34 cellular contexts compared by ENCODE assay signal in genomic region chr21:32828908-32829307, GRCh38.
"Had no signal": no experiment of that assay in that cellular context is flagged by ENCODE, and none has a peak within 500 bp of the region (broad histone marks: within the 10 kb centered on the region; RNA-seq: fewer than 3 reads in every experiment).

No MANE protein-coding gene starts in this region.

- H3K4me3 ChIP-seq: adrenal gland, body of pancreas, breast epithelium had no signal

- H3K4me1 Mint-ChIP-seq: activated B cell treated with CpG ODN at 0.5 μM for 24 hours; activated CD4-positive, alpha-beta T cell treated with anti-CD3 and anti-CD28 coated beads, Interleukin-2, amount 10 ng/mL, durations not matched to agents 24 days and 14 days; activated naive CD8-positive, alpha-beta T cell treated with anti-CD3 and anti-CD28 coated beads for 36 hours; activated T-helper 17 cell treated with anti-CD3 and anti-CD28 coated beads, Interleukin-2, amount 50 U/mL, for 72 hours had no signal

- H3K4me3 Mint-ChIP-seq: activated B cell treated with CpG ODN at 0.5 μM for 24 hours; activated CD4-positive, alpha-beta memory T cell treated with anti-CD3 and anti-CD28 coated beads for 36 hours; activated CD4-positive, alpha-beta T cell treated with anti-CD3 and anti-CD28 coated beads, Interleukin-2, amount 10 ng/mL, durations not matched to agents 24 days and 14 days; activated naive CD4-positive, alpha-beta T cell treated with anti-CD3 and anti-CD28 coated beads for 36 hours; activated naive CD8-positive, alpha-beta T cell treated with anti-CD3 and anti-CD28 coated beads for 36 hours; activated T-cell treated with anti-CD3 and anti-CD28 coated beads, Interleukin-2, amount 50 U/mL, for 4 hours; activated T-cell treated with anti-CD3 and anti-CD28 coated beads, Interleukin-2, amount 50 U/mL, for 72 hours; activated T-helper 1 cell treated with anti-CD3 and anti-CD28 coated beads, Interleukin-12 subunit alpha, Interleukin-12 subunit beta, Interleukin-2, Interleukin-4 antibody, amounts not matched to agents 30 ng/mL and 10 ng/mL and 1 ng/mL, durations not matched to agents 14 hours and 24 hours and 36 hours; activated T-helper 17 cell treated with anti-CD3 and anti-CD28 coated beads, Interleukin-2, amount 50 U/mL, for 72 hours; T-helper 1 cell treated with Interleukin-12 subunit alpha and Interleukin-12 subunit beta and Interleukin-4 antibody, amounts not matched to agents 30 μg/mL and 1 μg/mL, for 36 hours; T-helper 2 cell treated with Interferon-gamma antibody and Interleukin-4, amounts not matched to agents 5 μg/mL and 100 μg/mL, for 36 hours had no signal

- H3K36me3 ChIP-seq: adrenal gland, brain microvascular endothelial cell, breast epithelium had no signal

- H3K9me3 ChIP-seq: adrenal gland, body of pancreas, breast epithelium had no signal

- H3K27ac ChIP-seq: adrenal gland, body of pancreas, brain microvascular endothelial cell, breast epithelium, VCaP had no signal

- H3K27ac Mint-ChIP-seq: activated B cell treated with CpG ODN at 0.5 μM for 24 hours; activated CD4-positive, alpha-beta memory T cell treated with anti-CD3 and anti-CD28 coated beads for 36 hours; activated CD4-positive, alpha-beta T cell treated with anti-CD3 and anti-CD28 coated beads, Interleukin-2, amount 10 ng/mL, durations not matched to agents 24 days and 14 days; activated naive CD4-positive, alpha-beta T cell treated with anti-CD3 and anti-CD28 coated beads for 36 hours; activated naive CD4-positive, alpha-beta T cell treated with anti-CD3 and anti-CD28 coated beads, Interleukin-2, amount 50 U/mL, for 72 hours; activated naive CD8-positive, alpha-beta T cell treated with anti-CD3 and anti-CD28 coated beads for 36 hours; activated T-cell treated with anti-CD3 and anti-CD28 coated beads, Interleukin-2, amount 50 U/mL, for 72 hours; activated T-helper 1 cell treated with anti-CD3 and anti-CD28 coated beads, Interleukin-12 subunit alpha, Interleukin-12 subunit beta, Interleukin-2, Interleukin-4 antibody, amounts not matched to agents 30 ng/mL and 10 ng/mL and 1 ng/mL, durations not matched to agents 14 hours and 24 hours and 36 hours; activated T-helper 17 cell treated with anti-CD3 and anti-CD28 coated beads, Interleukin-2, amount 50 U/mL, for 72 hours; T-helper 1 cell treated with Interleukin-12 subunit alpha and Interleukin-12 subunit beta and Interleukin-4 antibody, amounts not matched to agents 30 μg/mL and 1 μg/mL, for 36 hours; T-helper 2 cell treated with Interferon-gamma antibody and Interleukin-4, amounts not matched to agents 5 μg/mL and 100 μg/mL, for 36 hours had no signal

- H3K27me3 ChIP-seq: adrenal gland, body of pancreas, brain microvascular endothelial cell, breast epithelium had no signal

- DNase-seq: activated B cell treated with CpG ODN at 0.5 μM for 24 hours; activated CD4-positive, alpha-beta memory T cell treated with anti-CD3 and anti-CD28 coated beads for 36 hours; activated CD4-positive, alpha-beta T cell treated with anti-CD3 and anti-CD28 coated beads for 4 hours; activated CD4-positive, alpha-beta T cell treated with anti-CD3 and anti-CD28 coated beads, Interleukin-2, amount 10 ng/mL, durations not matched to agents 24 days and 14 days; activated CD4-positive, alpha-beta T cell treated with anti-CD3 and anti-CD28 coated beads, Interleukin-2, amount 50 U/mL, for 1 hour; activated CD4-positive, alpha-beta T cell treated with anti-CD3 and anti-CD28 coated beads, Interleukin-2, amount 50 U/mL, for 4 hours; activated CD4-positive, CD25-positive, alpha-beta regulatory T cell treated with anti-CD3 and anti-CD28 coated beads, Interleukin-2, amount 50 U/mL, for 72 hours; activated CD8-positive, alpha-beta memory T cell treated with anti-CD3 and anti-CD28 coated beads, Interleukin-2, amount 50 U/mL, for 4 hours; activated effector memory CD4-positive, alpha-beta T cell treated with anti-CD3 and anti-CD28 coated beads, Interleukin-2, amount 50 U/mL, for 16 hours; activated gamma-delta T cell treated with Interleukin-2 at 50 U/mL for 16 hours; activated naive CD4-positive, alpha-beta T cell; activated naive CD4-positive, alpha-beta T cell treated with anti-CD3 and anti-CD28 coated beads for 36 hours; activated naive CD4-positive, alpha-beta T cell treated with anti-CD3 and anti-CD28 coated beads, Interleukin-2, amount 50 U/mL, for 16 hours; activated naive CD8-positive, alpha-beta T cell treated with anti-CD3 and anti-CD28 coated beads for 36 hours; activated T-cell treated with anti-CD3 and anti-CD28 coated beads for 4 hours; activated T-cell treated with anti-CD3 and anti-CD28 coated beads, Interleukin-2, amount 50 U/mL, for 1 hour; activated T-cell treated with anti-CD3 and anti-CD28 coated beads, Interleukin-2, amount 50 U/mL, for 4 hours; activated T-cell treated with anti-CD3 and anti-CD28 coated beads, Interleukin-2, amount 50 U/mL, for 72 hours; adrenal gland; amniotic stem cell; aorta; body of pancreas; brain microvascular endothelial cell; central memory CD4-positive, alpha-beta T cell; T-helper 1 cell; T-helper 2 cell; T-helper 9 cell had no signal

- H3K9me3 Mint-ChIP-seq: activated B cell treated with CpG ODN at 0.5 μM for 24 hours; activated CD4-positive, alpha-beta T cell treated with anti-CD3 and anti-CD28 coated beads, Interleukin-2, amount 10 ng/mL, durations not matched to agents 24 days and 14 days; activated naive CD4-positive, alpha-beta T cell treated with anti-CD3 and anti-CD28 coated beads for 36 hours; activated naive CD4-positive, alpha-beta T cell treated with anti-CD3 and anti-CD28 coated beads, Interleukin-2, amount 50 U/mL, for 72 hours; activated naive CD8-positive, alpha-beta T cell treated with anti-CD3 and anti-CD28 coated beads for 36 hours; activated T-cell treated with anti-CD3 and anti-CD28 coated beads, Interleukin-2, amount 50 U/mL, for 4 hours; activated T-cell treated with anti-CD3 and anti-CD28 coated beads, Interleukin-2, amount 50 U/mL, for 72 hours; activated T-helper 1 cell treated with anti-CD3 and anti-CD28 coated beads, Interleukin-12 subunit alpha, Interleukin-12 subunit beta, Interleukin-2, Interleukin-4 antibody, amounts not matched to agents 30 ng/mL and 10 ng/mL and 1 ng/mL, durations not matched to agents 14 hours and 24 hours and 36 hours; activated T-helper 17 cell treated with anti-CD3 and anti-CD28 coated beads, Interleukin-2, amount 50 U/mL, for 72 hours; T-helper 1 cell treated with Interleukin-12 subunit alpha and Interleukin-12 subunit beta and Interleukin-4 antibody, amounts not matched to agents 30 μg/mL and 1 μg/mL, for 36 hours; T-helper 2 cell treated with Interferon-gamma antibody and Interleukin-4, amounts not matched to agents 5 μg/mL and 100 μg/mL, for 36 hours had no signal

- ATAC-seq: activated naive CD4-positive, alpha-beta T cell treated with anti-CD3 and anti-CD28 coated beads, Interleukin-2, amount 50 U/mL, for 72 hours; activated T-cell treated with anti-CD3 and anti-CD28 coated beads, Interleukin-2, amount 50 U/mL, for 4 hours; activated T-cell treated with anti-CD3 and anti-CD28 coated beads, Interleukin-2, amount 50 U/mL, for 72 hours; activated T-helper 17 cell treated with anti-CD3 and anti-CD28 coated beads, Interleukin-2, amount 50 U/mL, for 72 hours; body of pancreas had no signal

- H3K36me3 Mint-ChIP-seq: activated CD4-positive, alpha-beta memory T cell treated with anti-CD3 and anti-CD28 coated beads for 36 hours; activated naive CD4-positive, alpha-beta T cell treated with anti-CD3 and anti-CD28 coated beads, Interleukin-2, amount 50 U/mL, for 72 hours; activated naive CD8-positive, alpha-beta T cell treated with anti-CD3 and anti-CD28 coated beads for 36 hours had no signal

- H3K4me1 ChIP-seq: adrenal gland, body of pancreas, breast epithelium had no signal

- H3K27me3 Mint-ChIP-seq: activated T-helper 17 cell treated with anti-CD3 and anti-CD28 coated beads, Interleukin-2, amount 50 U/mL, for 72 hours had no signal
